ENCODE assay signal across 27 cellular contexts in genomic region chr15:83489690-83490089, GRCh38. TPM values are rescaled to one million over a fixed set of nuclear protein-coding genes. Genes with fewer than 3 reads are reported as not detected.
"Had no signal": no experiment of that assay in that cellular context is flagged by ENCODE, and none has a peak within 500 bp of the region (broad histone marks: within the 10 kb centered on the region; RNA-seq: fewer than 3 reads in every experiment).

No MANE protein-coding gene starts in this region.

- H3K27me3 ChIP-seq: colonic mucosa, esophagus squamous epithelium, gastrocnemius medialis, hepatocyte had no signal

- FAIRE-seq: colon, endometrium, frontal cortex had no signal

- H2AFZ ChIP-seq: hepatocyte had no signal

- H3K79me2 ChIP-seq: hepatocyte had no signal

- H3K4me1 ChIP-seq: colonic mucosa, esophagus squamous epithelium, foreskin keratinocyte, gastrocnemius medialis, gastroesophageal sphincter, heart left ventricle, heart right ventricle had no signal

- H3K4me3 ChIP-seq: colonic mucosa, coronary artery, esophagus squamous epithelium, gastrocnemius medialis, gastroesophageal sphincter, heart left ventricle, heart right ventricle, hepatocyte had no signal

- DNase-seq: colonic mucosa; cortex of kidney; dermis blood vessel endothelial cell; effector CD4-positive, alpha-beta T cell; effector CD8-positive, alpha-beta T cell; effector memory CD4-positive, alpha-beta T cell; effector memory CD8-positive, alpha-beta T cell; endodermal cell; erythroblast; esophagus squamous epithelium; foreskin fibroblast; foreskin keratinocyte; foreskin melanocyte; gastrocnemius medialis; glutamatergic neuron; head of caudate nucleus; heart left ventricle; heart right ventricle had no signal

- H3K4me2 ChIP-seq: hepatocyte had no signal

- H3K27ac ChIP-seq: colonic mucosa, coronary artery, epithelial cell of prostate, esophagus squamous epithelium, foreskin keratinocyte, gastrocnemius medialis, gastroesophageal sphincter, heart left ventricle, heart right ventricle, hepatocyte had no signal

- ATAC-seq: effector memory CD8-positive, alpha-beta T cell; foreskin keratinocyte; gastrocnemius medialis; gastroesophageal sphincter; heart left ventricle; heart right ventricle had no signal

- H3K9me3 ChIP-seq: colonic mucosa, esophagus squamous epithelium, gastrocnemius medialis had no signal

- H3K36me3 ChIP-seq: colonic mucosa, esophagus squamous epithelium, gastrocnemius medialis, gastroesophageal sphincter, heart left ventricle, heart right ventricle had no signal

RNA-seq across cellular contexts. Expression of gene SH3GL3, which starts 42.5 kb away (rescaled TPM):
- total RNA-seq: colonic mucosa, dermis blood vessel endothelial cell, endothelial cell of umbilical vein, gastrocnemius medialis, glomerular endothelial cell had no signal
- polyA plus RNA-seq: endothelial cell of umbilical vein, heart left ventricle, heart right ventricle had no signal
